Comparison of ENCODE assay signal across 8 cellular contexts in genomic region chr20:43507150-43508080, GRCh38. TPM values are rescaled to one million over a fixed set of nuclear protein-coding genes. Genes with fewer than 3 reads are reported as not detected.
DNase-seq lines count a peak whose midpoint lies in the region; ATAC-seq and TF ChIP-seq lines count a peak whose summit lies in the region.

L3MBTL1 (plus strand) TSS chr20:43507697; CDS start chr20:43513504, 5,807 bp downstream.

- no peaks in the 10 kb centered on the region for H3K79me2 ChIP-seq in osteoblast (ENCODE audit: insufficient read depth, low read length)

- ATAC-seq in Right ventricle myocardium superior (ENCODE audit: poor library complexity) (peak; percentile 96), GM21717 (IDR thresholded peaks at IDR 0.05; ENCODE audit: unreplicated experiment) (no peak), HG03565 (IDR thresholded peaks at IDR 0.05; ENCODE audit: unreplicated experiment) (no peak)

- DNase-seq in ELF-1 (ENCODE audit: low read depth, low spot score) (peak; percentile 82), NCI-H1105 treated with DMSO at 0.1 percent for 48 hours (lab: John Stamatoyannopoulos, UW) (peak; percentile 23), Right ventricle myocardium superior (peak; percentile 70), osteoblast (ENCODE audit: insufficient read length, low spot score, missing footprints) (peak; percentile 94), NOMO-1 treated with DMSO at 0.1 percent for 48 hours (lab: John Stamatoyannopoulos, UW; ENCODE audit: unreplicated experiment) (no peak)

- TF ChIP-seq CTCF in osteoblast (IDR thresholded peaks at IDR 0.05; ENCODE audit: extremely low read depth, low read depth, low read length), result no peak

- no peaks in the 10 kb centered on the region for H3K36me3 ChIP-seq in osteoblast (ENCODE audit: insufficient read depth, low read length)

- peak within 1 kb of the TSS; percentile 86 for H3K4me2 ChIP-seq in osteoblast (ENCODE audit: insufficient read depth, low read length)

- H4K20me1 ChIP-seq in osteoblast (ENCODE audit: insufficient read depth, low read length), result no peaks in the 10 kb centered on the region

- no peak within 1 kb of the TSS for H3K27ac ChIP-seq in osteoblast (ENCODE audit: low read depth, low read length)

- H3K27ac Mint-ChIP-seq in activated naive CD4-positive, alpha-beta T cell treated with anti-CD3 and anti-CD28 coated beads, Interleukin-2, amount 50 U/mL, for 24 hours, result no peak within 1 kb of the TSS

- intact Hi-C loops in Right ventricle myocardium superior (cut with DNase I), result no loop called here

- peak within 1 kb of the TSS; percentile 72 for H3K4me3 ChIP-seq in osteoblast (ENCODE audit: insufficient read depth, low read length)

- no peaks in the 10 kb centered on the region for H3K9me3 ChIP-seq in osteoblast (ENCODE audit: low read depth, low read length)

- H3K4me1 Mint-ChIP-seq in activated naive CD4-positive, alpha-beta T cell treated with anti-CD3 and anti-CD28 coated beads, Interleukin-2, amount 50 U/mL, for 24 hours, result peaks cover 9% of the 10 kb centered on the region

- peak within 1 kb of the TSS; percentile 64 for H3K4me3 Mint-ChIP-seq in activated naive CD4-positive, alpha-beta T cell treated with anti-CD3 and anti-CD28 coated beads, Interleukin-2, amount 50 U/mL, for 24 hours

- H3K4me1 ChIP-seq in osteoblast (ENCODE audit: insufficient read depth, low read length), result no peaks in the 10 kb centered on the region

- H3K27me3 Mint-ChIP-seq in activated naive CD4-positive, alpha-beta T cell treated with anti-CD3 and anti-CD28 coated beads, Interleukin-2, amount 50 U/mL, for 24 hours, result peaks cover 15% of the 10 kb centered on the region

- peak within 1 kb of the TSS; percentile 70 for H2AFZ ChIP-seq in osteoblast (ENCODE audit: low read length)

- H3K9me3 Mint-ChIP-seq in activated naive CD4-positive, alpha-beta T cell treated with anti-CD3 and anti-CD28 coated beads, Interleukin-2, amount 50 U/mL, for 24 hours, result no peaks in the 10 kb centered on the region

- H3K36me3 Mint-ChIP-seq in activated naive CD4-positive, alpha-beta T cell treated with anti-CD3 and anti-CD28 coated beads, Interleukin-2, amount 50 U/mL, for 24 hours, result no peaks in the 10 kb centered on the region

- H3K27me3 ChIP-seq in osteoblast (ENCODE audit: insufficient read depth, low read length), result peaks cover 41% of the 10 kb centered on the region

RNA-seq across cellular contexts. Expression of gene L3MBTL1, which starts in this region (rescaled TPM):
- 4.1 TPM for total RNA-seq in Right ventricle myocardium superior
- total RNA-seq in osteoblast, result 5.6 and 9.8 TPM in 2 replicates
